In genomic region chrX:3141031-3141430, GRCh38 we compare ENCODE assay signal across 29 cellular contexts.
"Had no signal": no experiment of that assay in that cellular context is flagged by ENCODE, and none has a peak within 500 bp of the region (broad histone marks: within the 10 kb centered on the region; RNA-seq: fewer than 3 reads in every experiment).

No MANE protein-coding gene starts in this region.

- H3K9me3 Mint-ChIP-seq: endodermal cell had no signal

- H3K27ac Mint-ChIP-seq: activated CD4-positive, alpha-beta T cell treated with anti-CD3 and anti-CD28 coated beads for 36 hours; activated naive CD4-positive, alpha-beta T cell treated with anti-CD3 and anti-CD28 coated beads, Interleukin-2, amount 50 U/mL, for 72 hours; endodermal cell; progenitor cell of endocrine pancreas; T-helper 2 cell treated with Interferon-gamma antibody and Interleukin-4, amounts not matched to agents 5 μg/mL and 100 μg/mL, for 36 hours; type B pancreatic cell had no signal

- H3K36me3 ChIP-seq: adrenal gland, breast epithelium, neutrophil, ovary, right lobe of liver, vagina had no signal

- H3K27me3 Mint-ChIP-seq: activated CD4-positive, alpha-beta T cell treated with anti-CD3 and anti-CD28 coated beads for 36 hours had no signal

- H3K27me3 ChIP-seq: neutrophil, ovary, right lobe of liver, vagina had no signal

- ATAC-seq: activated CD4-positive, alpha-beta T cell treated with anti-CD3 and anti-CD28 coated beads for 36 hours; activated naive CD4-positive, alpha-beta T cell treated with anti-CD3 and anti-CD28 coated beads, Interleukin-2, amount 50 U/mL, for 72 hours; activated T-cell treated with anti-CD3 and anti-CD28 coated beads, Interleukin-2, amount 50 U/mL, for 72 hours; esophagus mucosa; left cardiac atrium; left ventricle myocardium superior; mucosa of descending colon; right lobe of liver; stimulated activated naive CD8-positive, alpha-beta T cell treated with anti-CD3 and anti-CD28 coated beads, Interleukin-15, Interleukin-2, amounts not matched to agents 100 U/mL and 50 U/mL, for 24 hours had no signal

- H3K9me3 ChIP-seq: adrenal gland, breast epithelium, mucosa of descending colon, neutrophil, ovary, right lobe of liver, vagina had no signal

- H3K27ac ChIP-seq: adrenal gland, breast epithelium, neutrophil, ovary, right lobe of liver, vagina had no signal

- H3K4me3 Mint-ChIP-seq: activated CD4-positive, alpha-beta T cell treated with anti-CD3 and anti-CD28 coated beads for 36 hours; activated T-cell treated with anti-CD3 and anti-CD28 coated beads, Interleukin-2, amount 50 U/mL, for 72 hours; endodermal cell; nephron progenitor cell; T-helper 2 cell treated with Interferon-gamma antibody and Interleukin-4, amounts not matched to agents 5 μg/mL and 100 μg/mL, for 36 hours; type B pancreatic cell had no signal

- H3K4me3 ChIP-seq: adrenal gland, breast epithelium, mucosa of descending colon, ovary, right lobe of liver, vagina had no signal

- DNase-seq: activated CD4-positive, alpha-beta T cell treated with anti-CD3 and anti-CD28 coated beads for 36 hours; activated CD4-positive, alpha-beta T cell treated with anti-CD3 and anti-CD28 coated beads, Interleukin-2, amount 50 U/mL, for 4 hours; activated CD4-positive, CD25-positive, alpha-beta regulatory T cell; activated naive CD4-positive, alpha-beta T cell; activated T-cell treated with anti-CD3 and anti-CD28 coated beads for 4 hours; activated T-cell treated with anti-CD3 and anti-CD28 coated beads, Interleukin-2, amount 50 U/mL, for 72 hours; adrenal gland; aorta; central memory CD4-positive, alpha-beta T cell; endodermal cell; head of caudate nucleus; hippocampal formation; left cardiac atrium; left ventricle myocardium superior; mucosa of descending colon; nephron progenitor cell; ovary; right lobe of liver; stimulated activated CD4-positive, alpha-beta T cell treated with anti-CD3 and anti-CD28 coated beads, Interleukin-2, amount 100 ng/mL, for 48 hours; stimulated activated naive CD8-positive, alpha-beta T cell treated with anti-CD3 and anti-CD28 coated beads, Interleukin-15, Interleukin-2, amounts not matched to agents 100 U/mL and 50 U/mL, for 24 hours; T-helper 1 cell had no signal

- H3K4me1 ChIP-seq: adrenal gland, breast epithelium, right lobe of liver, vagina had no signal
